8 cellular contexts compared by ENCODE assay signal in genomic region chr22:29394931-29395581, GRCh38. TPM values are rescaled to one million over a fixed set of nuclear protein-coding genes. Genes with fewer than 3 reads are reported as not detected.
A peak's percentile ranks its signal among the peaks of the same experiment; 100 is the strongest.
DNase-seq lines count a peak whose midpoint lies in the region; ATAC-seq lines count a peak whose summit lies in the region.

No MANE protein-coding gene starts in this region.

- H3K4me3 Mint-ChIP-seq in activated CD4-positive, alpha-beta memory T cell treated with anti-CD3 and anti-CD28 coated beads, Interleukin-2, amount 10 ng/mL, durations not matched to agents 7 days and 5 days: no peak overlapping the region

- H3K9me3 ChIP-seq in endocrine pancreas (ENCODE audit: control insufficient read depth, low read length): no peaks in the 10 kb centered on the region

- no peaks in the 10 kb centered on the region for H3K9me3 Mint-ChIP-seq in activated CD4-positive, alpha-beta memory T cell treated with anti-CD3 and anti-CD28 coated beads, Interleukin-2, amount 10 ng/mL, durations not matched to agents 7 days and 5 days

- H3K4me3 ChIP-seq in endocrine pancreas (ENCODE audit: control insufficient read depth, insufficient read depth, low read length): no peak overlapping the region

- peak overlapping the region; percentile 56 for H3K9ac ChIP-seq in endocrine pancreas (ENCODE audit: control insufficient read depth, insufficient read depth, low read length)

- H3K36me3 Mint-ChIP-seq in activated CD4-positive, alpha-beta memory T cell treated with anti-CD3 and anti-CD28 coated beads, Interleukin-2, amount 10 ng/mL, durations not matched to agents 7 days and 5 days (ENCODE audit: low read depth): no peaks in the 10 kb centered on the region

- peaks cover 8% of the 10 kb centered on the region for H3K4me1 ChIP-seq in endocrine pancreas (ENCODE audit: control insufficient read depth, insufficient read depth, low read length)

- peak; percentile 77 for DNase-seq in DMS114 treated with DMSO at 0.1 percent for 48 hours (lab: John Stamatoyannopoulos, UW; ENCODE audit: unreplicated experiment)
- peak; percentile 55 for DNase-seq in HK-2 (ENCODE audit: unreplicated experiment)
- DNase-seq in NCI-H82 treated with DMSO at 0.1 percent for 48 hours (lab: John Stamatoyannopoulos, UW; ENCODE audit: unreplicated experiment): peak; percentile 84
- peak; percentile 76 for DNase-seq in activated CD4-positive, alpha-beta memory T cell treated with anti-CD3 and anti-CD28 coated beads, Interleukin-2, amount 10 ng/mL, durations not matched to agents 7 days and 5 days
- DNase-seq in mesenteric fat pad (ENCODE audit: low spot score): peak; percentile 83
- DNase-seq in stimulated activated CD8-positive, alpha-beta memory T cell treated with anti-CD3 and anti-CD28 coated beads, Interleukin-4, amount 100 ng/mL, for 24 hours (ENCODE audit: low read depth): peak; percentile 40

- H3K36me3 ChIP-seq in endocrine pancreas (ENCODE audit: control insufficient read depth, insufficient read depth, low read length): no peaks in the 10 kb centered on the region

- no peaks in the 10 kb centered on the region for H3K27me3 Mint-ChIP-seq in activated CD4-positive, alpha-beta memory T cell treated with anti-CD3 and anti-CD28 coated beads, Interleukin-2, amount 10 ng/mL, durations not matched to agents 7 days and 5 days

- H3K27ac Mint-ChIP-seq in activated CD4-positive, alpha-beta memory T cell treated with anti-CD3 and anti-CD28 coated beads, Interleukin-2, amount 10 ng/mL, durations not matched to agents 7 days and 5 days: no peak overlapping the region

- CTCF ChIA-PET in activated CD4-positive, alpha-beta memory T cell treated with anti-CD3 and anti-CD28 coated beads, Interleukin-2, amount 10 ng/mL, durations not matched to agents 7 days and 5 days (lab: Charles Lee): interaction anchor here (2.5 kb wide), 1 partner anchor 130 kb away, joined by 9 read pairs; no protein-coding TSS in a partner anchor

- POLR2A ChIA-PET in activated CD4-positive, alpha-beta memory T cell treated with anti-CD3 and anti-CD28 coated beads, Interleukin-2, amount 10 ng/mL, durations not matched to agents 7 days and 5 days (lab: Charles Lee): no interaction called here

- peaks cover 6% of the 10 kb centered on the region for H3K4me1 Mint-ChIP-seq in activated CD4-positive, alpha-beta memory T cell treated with anti-CD3 and anti-CD28 coated beads, Interleukin-2, amount 10 ng/mL, durations not matched to agents 7 days and 5 days

- ATAC-seq in HG03439 (IDR thresholded peaks at IDR 0.05; ENCODE audit: unreplicated experiment): no peak

- no peaks in the 10 kb centered on the region for H3K27me3 ChIP-seq in endocrine pancreas (ENCODE audit: control insufficient read depth, insufficient read depth, low read length)

RNA-seq across cellular contexts. Expression of gene AP1B1, which starts 6.7 kb away (rescaled TPM):
- total RNA-seq in activated CD4-positive, alpha-beta memory T cell treated with anti-CD3 and anti-CD28 coated beads, Interleukin-2, amount 10 ng/mL, durations not matched to agents 7 days and 5 days: 10 to 100 TPM; 70.2 to 71.4 TPM
- total RNA-seq in mesenteric fat pad: 89.3 TPM

RNA-seq across cellular contexts. Expression of gene RFPL1, which starts 43.3 kb away (rescaled TPM):
- total RNA-seq in activated CD4-positive, alpha-beta memory T cell treated with anti-CD3 and anti-CD28 coated beads, Interleukin-2, amount 10 ng/mL, durations not matched to agents 7 days and 5 days: not detected
- total RNA-seq in mesenteric fat pad: not detected
